ENCODE assay signal across 1 cellular context in the genomic region with DNA sequence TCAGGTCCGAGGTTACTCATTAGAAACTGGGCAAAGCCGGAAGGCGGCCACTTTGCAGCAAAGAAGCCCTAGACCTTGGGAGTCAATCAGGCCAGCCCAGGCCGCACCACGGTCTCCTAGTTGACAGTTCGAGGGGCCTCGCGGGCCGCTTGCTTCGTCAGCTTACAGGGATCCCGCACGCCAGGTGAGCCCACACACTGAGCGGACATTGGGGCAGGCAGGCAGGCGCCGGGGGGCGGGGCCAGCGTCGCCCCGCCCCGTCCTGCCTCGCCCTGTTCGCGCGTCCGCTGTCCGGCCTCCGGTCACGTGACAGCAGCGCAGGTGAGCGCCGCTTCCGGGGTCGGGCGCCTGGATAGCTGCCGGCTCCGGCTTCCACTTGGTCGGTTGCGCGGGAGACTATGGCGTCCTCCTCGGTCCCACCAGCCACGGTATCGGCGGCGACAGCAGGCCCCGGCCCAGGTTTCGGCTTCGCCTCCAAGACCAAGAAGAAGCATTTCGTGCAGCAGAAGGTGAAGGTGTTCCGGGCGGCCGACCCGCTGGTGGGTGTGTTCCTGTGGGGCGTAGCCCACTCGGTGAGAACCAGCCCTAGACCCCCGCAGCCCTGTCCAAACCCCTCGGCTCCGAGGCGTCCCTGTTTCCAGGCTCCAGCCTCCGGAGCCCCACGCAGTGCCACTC.
TF ChIP-seq lines count a peak whose summit lies in the region.

A gene (plus strand): TSS at position 301 of the 675 bp plus-strand sequence. CDS start 98 bp downstream, at position 399.

TF ChIP-seq in K562, 482 proteins besides CTCF, POLR2A, EP300 and RAD21 (continued from another document and continues in another):
- TF ChIP-seq, protein P1, sequence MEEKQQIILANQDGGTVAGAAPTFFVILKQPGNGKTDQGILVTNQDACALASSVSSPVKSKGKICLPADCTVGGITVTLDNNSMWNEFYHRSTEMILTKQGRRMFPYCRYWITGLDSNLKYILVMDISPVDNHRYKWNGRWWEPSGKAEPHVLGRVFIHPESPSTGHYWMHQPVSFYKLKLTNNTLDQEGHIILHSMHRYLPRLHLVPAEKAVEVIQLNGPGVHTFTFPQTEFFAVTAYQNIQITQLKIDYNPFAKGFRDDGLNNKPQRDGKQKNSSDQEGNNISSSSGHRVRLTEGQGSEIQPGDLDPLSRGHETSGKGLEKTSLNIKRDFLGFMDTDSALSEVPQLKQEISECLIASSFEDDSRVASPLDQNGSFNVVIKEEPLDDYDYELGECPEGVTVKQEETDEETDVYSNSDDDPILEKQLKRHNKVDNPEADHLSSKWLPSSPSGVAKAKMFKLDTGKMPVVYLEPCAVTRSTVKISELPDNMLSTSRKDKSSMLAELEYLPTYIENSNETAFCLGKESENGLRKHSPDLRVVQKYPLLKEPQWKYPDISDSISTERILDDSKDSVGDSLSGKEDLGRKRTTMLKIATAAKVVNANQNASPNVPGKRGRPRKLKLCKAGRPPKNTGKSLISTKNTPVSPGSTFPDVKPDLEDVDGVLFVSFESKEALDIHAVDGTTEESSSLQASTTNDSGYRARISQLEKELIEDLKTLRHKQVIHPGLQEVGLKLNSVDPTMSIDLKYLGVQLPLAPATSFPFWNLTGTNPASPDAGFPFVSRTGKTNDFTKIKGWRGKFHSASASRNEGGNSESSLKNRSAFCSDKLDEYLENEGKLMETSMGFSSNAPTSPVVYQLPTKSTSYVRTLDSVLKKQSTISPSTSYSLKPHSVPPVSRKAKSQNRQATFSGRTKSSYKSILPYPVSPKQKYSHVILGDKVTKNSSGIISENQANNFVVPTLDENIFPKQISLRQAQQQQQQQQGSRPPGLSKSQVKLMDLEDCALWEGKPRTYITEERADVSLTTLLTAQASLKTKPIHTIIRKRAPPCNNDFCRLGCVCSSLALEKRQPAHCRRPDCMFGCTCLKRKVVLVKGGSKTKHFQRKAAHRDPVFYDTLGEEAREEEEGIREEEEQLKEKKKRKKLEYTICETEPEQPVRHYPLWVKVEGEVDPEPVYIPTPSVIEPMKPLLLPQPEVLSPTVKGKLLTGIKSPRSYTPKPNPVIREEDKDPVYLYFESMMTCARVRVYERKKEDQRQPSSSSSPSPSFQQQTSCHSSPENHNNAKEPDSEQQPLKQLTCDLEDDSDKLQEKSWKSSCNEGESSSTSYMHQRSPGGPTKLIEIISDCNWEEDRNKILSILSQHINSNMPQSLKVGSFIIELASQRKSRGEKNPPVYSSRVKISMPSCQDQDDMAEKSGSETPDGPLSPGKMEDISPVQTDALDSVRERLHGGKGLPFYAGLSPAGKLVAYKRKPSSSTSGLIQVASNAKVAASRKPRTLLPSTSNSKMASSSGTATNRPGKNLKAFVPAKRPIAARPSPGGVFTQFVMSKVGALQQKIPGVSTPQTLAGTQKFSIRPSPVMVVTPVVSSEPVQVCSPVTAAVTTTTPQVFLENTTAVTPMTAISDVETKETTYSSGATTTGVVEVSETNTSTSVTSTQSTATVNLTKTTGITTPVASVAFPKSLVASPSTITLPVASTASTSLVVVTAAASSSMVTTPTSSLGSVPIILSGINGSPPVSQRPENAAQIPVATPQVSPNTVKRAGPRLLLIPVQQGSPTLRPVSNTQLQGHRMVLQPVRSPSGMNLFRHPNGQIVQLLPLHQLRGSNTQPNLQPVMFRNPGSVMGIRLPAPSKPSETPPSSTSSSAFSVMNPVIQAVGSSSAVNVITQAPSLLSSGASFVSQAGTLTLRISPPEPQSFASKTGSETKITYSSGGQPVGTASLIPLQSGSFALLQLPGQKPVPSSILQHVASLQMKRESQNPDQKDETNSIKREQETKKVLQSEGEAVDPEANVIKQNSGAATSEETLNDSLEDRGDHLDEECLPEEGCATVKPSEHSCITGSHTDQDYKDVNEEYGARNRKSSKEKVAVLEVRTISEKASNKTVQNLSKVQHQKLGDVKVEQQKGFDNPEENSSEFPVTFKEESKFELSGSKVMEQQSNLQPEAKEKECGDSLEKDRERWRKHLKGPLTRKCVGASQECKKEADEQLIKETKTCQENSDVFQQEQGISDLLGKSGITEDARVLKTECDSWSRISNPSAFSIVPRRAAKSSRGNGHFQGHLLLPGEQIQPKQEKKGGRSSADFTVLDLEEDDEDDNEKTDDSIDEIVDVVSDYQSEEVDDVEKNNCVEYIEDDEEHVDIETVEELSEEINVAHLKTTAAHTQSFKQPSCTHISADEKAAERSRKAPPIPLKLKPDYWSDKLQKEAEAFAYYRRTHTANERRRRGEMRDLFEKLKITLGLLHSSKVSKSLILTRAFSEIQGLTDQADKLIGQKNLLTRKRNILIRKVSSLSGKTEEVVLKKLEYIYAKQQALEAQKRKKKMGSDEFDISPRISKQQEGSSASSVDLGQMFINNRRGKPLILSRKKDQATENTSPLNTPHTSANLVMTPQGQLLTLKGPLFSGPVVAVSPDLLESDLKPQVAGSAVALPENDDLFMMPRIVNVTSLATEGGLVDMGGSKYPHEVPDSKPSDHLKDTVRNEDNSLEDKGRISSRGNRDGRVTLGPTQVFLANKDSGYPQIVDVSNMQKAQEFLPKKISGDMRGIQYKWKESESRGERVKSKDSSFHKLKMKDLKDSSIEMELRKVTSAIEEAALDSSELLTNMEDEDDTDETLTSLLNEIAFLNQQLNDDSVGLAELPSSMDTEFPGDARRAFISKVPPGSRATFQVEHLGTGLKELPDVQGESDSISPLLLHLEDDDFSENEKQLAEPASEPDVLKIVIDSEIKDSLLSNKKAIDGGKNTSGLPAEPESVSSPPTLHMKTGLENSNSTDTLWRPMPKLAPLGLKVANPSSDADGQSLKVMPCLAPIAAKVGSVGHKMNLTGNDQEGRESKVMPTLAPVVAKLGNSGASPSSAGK (IDR thresholded peaks at IDR 0.05), result peak; percentile 73
- no peak for TF ChIP-seq ETV6 (IDR thresholded peaks at IDR 0.05; ENCODE audit: borderline replicate concordance in 1 of 2, low read depth in 2 of 2, low read length in 1 of 2)
- TF ChIP-seq ETV6 (CRISPR knock-in tag; IDR thresholded peaks at IDR 0.05; ENCODE audit: borderline replicate concordance), result no peak
- TF ChIP-seq, protein P2, sequence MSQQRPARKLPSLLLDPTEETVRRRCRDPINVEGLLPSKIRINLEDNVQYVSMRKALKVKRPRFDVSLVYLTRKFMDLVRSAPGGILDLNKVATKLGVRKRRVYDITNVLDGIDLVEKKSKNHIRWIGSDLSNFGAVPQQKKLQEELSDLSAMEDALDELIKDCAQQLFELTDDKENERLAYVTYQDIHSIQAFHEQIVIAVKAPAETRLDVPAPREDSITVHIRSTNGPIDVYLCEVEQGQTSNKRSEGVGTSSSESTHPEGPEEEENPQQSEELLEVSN (IDR thresholded peaks at IDR 0.05; ENCODE audit: borderline replicate concordance in 1 of 2, extremely low read depth in 1 of 2, insufficient read depth in 1 of 2, insufficient read length in 1 of 2, low read depth in 1 of 2, low read length in 1 of 2, poor library complexity in 1 of 2, severe bottlenecking in 1 of 2), result peak; percentile 63 to 81
- TF ChIP-seq ZNF766 (CRISPR knock-in tag; conservative IDR thresholded peaks at IDR 0.05), result peak; percentile 44; the same call in 1 of the 2 replicates
- TF ChIP-seq HMGN3 (IDR thresholded peaks at IDR 0.05; ENCODE audit: borderline replicate concordance, extremely low read depth, insufficient read length, low read depth, low read length), result peak; percentile 84
- peak; percentile 96 to 98; a peak in 3 of 4 replicates for TF ChIP-seq SIN3A (IDR thresholded peaks at IDR 0.05; ENCODE audit: borderline replicate concordance in 2 of 2, control insufficient read depth in 1 of 2, low read depth in 2 of 2, low read length in 2 of 2)
- TF ChIP-seq, protein P3, sequence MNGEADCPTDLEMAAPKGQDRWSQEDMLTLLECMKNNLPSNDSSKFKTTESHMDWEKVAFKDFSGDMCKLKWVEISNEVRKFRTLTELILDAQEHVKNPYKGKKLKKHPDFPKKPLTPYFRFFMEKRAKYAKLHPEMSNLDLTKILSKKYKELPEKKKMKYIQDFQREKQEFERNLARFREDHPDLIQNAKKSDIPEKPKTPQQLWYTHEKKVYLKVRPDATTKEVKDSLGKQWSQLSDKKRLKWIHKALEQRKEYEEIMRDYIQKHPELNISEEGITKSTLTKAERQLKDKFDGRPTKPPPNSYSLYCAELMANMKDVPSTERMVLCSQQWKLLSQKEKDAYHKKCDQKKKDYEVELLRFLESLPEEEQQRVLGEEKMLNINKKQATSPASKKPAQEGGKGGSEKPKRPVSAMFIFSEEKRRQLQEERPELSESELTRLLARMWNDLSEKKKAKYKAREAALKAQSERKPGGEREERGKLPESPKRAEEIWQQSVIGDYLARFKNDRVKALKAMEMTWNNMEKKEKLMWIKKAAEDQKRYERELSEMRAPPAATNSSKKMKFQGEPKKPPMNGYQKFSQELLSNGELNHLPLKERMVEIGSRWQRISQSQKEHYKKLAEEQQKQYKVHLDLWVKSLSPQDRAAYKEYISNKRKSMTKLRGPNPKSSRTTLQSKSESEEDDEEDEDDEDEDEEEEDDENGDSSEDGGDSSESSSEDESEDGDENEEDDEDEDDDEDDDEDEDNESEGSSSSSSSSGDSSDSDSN (IDR thresholded peaks at IDR 0.05; ENCODE audit: borderline replicate concordance in 1 of 2, low read depth in 2 of 2, low read length in 2 of 2), result peak in 1 of 2 experiments; percentile 38; a peak in 1 of 4 replicates
- peak; percentile 16 for TF ChIP-seq NEUROD1 (IDR thresholded peaks at IDR 0.05; ENCODE audit: borderline replicate concordance, low read depth, low read length, partially characterized antibody)
- peak; percentile 80 for TF ChIP-seq GABPB1 (CRISPR knock-in tag; IDR thresholded peaks at IDR 0.05)
- TF ChIP-seq CCNT2 (IDR thresholded peaks at IDR 0.05; ENCODE audit: borderline replicate concordance, extremely low read depth, insufficient read length, low read depth, low read length), result peak; percentile 81
- peak; percentile 84 for TF ChIP-seq KDM5B (IDR thresholded peaks at IDR 0.05; ENCODE audit: insufficient replicate concordance, low read depth, low read length)
- no peak for TF ChIP-seq ZNF79 (CRISPR knock-in tag; IDR thresholded peaks at IDR 0.05; ENCODE audit: low read depth)
- TF ChIP-seq SMAD3 (CRISPR knock-in tag; conservative IDR thresholded peaks at IDR 0.05), result 0 out of 2 replicates have a peak, but pooled peaks have one; percentile 51
- TF ChIP-seq, protein P4, sequence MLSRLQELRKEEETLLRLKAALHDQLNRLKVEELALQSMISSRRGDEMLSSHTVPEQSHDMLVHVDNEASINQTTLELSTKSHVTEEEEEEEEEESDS (CRISPR knock-in tag; IDR thresholded peaks at IDR 0.05), result no peak
- TF ChIP-seq, protein P5, sequence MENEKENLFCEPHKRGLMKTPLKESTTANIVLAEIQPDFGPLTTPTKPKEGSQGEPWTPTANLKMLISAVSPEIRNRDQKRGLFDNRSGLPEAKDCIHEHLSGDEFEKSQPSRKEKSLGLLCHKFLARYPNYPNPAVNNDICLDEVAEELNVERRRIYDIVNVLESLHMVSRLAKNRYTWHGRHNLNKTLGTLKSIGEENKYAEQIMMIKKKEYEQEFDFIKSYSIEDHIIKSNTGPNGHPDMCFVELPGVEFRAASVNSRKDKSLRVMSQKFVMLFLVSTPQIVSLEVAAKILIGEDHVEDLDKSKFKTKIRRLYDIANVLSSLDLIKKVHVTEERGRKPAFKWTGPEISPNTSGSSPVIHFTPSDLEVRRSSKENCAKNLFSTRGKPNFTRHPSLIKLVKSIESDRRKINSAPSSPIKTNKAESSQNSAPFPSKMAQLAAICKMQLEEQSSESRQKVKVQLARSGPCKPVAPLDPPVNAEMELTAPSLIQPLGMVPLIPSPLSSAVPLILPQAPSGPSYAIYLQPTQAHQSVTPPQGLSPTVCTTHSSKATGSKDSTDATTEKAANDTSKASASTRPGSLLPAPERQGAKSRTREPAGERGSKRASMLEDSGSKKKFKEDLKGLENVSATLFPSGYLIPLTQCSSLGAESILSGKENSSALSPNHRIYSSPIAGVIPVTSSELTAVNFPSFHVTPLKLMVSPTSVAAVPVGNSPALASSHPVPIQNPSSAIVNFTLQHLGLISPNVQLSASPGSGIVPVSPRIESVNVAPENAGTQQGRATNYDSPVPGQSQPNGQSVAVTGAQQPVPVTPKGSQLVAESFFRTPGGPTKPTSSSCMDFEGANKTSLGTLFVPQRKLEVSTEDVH (IDR thresholded peaks at IDR 0.05; ENCODE audit: low read depth, partially characterized antibody), result peak; percentile 75
- TF ChIP-seq CTBP1 (IDR thresholded peaks at IDR 0.05; ENCODE audit: borderline replicate concordance), result peak; percentile 81
- peak; percentile 62 for TF ChIP-seq ZEB2 (IDR thresholded peaks at IDR 0.05)
- no peak for TF ChIP-seq NFYB (IDR thresholded peaks at IDR 0.05; ENCODE audit: extremely low read depth, insufficient read length)
- TF ChIP-seq ZFPM2 (CRISPR knock-in tag; IDR thresholded peaks at IDR 0.05), result no peak
- TF ChIP-seq NCOR1 (IDR thresholded peaks at IDR 0.05), result no peak
- TF ChIP-seq, protein P6, sequence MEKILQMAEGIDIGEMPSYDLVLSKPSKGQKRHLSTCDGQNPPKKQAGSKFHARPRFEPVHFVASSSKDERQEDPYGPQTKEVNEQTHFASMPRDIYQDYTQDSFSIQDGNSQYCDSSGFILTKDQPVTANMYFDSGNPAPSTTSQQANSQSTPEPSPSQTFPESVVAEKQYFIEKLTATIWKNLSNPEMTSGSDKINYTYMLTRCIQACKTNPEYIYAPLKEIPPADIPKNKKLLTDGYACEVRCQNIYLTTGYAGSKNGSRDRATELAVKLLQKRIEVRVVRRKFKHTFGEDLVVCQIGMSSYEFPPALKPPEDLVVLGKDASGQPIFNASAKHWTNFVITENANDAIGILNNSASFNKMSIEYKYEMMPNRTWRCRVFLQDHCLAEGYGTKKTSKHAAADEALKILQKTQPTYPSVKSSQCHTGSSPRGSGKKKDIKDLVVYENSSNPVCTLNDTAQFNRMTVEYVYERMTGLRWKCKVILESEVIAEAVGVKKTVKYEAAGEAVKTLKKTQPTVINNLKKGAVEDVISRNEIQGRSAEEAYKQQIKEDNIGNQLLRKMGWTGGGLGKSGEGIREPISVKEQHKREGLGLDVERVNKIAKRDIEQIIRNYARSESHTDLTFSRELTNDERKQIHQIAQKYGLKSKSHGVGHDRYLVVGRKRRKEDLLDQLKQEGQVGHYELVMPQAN (IDR thresholded peaks at IDR 0.05; ENCODE audit: borderline replicate concordance), result peak; percentile 96
- TF ChIP-seq PHF20 (IDR thresholded peaks at IDR 0.05; ENCODE audit: partially characterized antibody), result peak; percentile 86
- no peak; the same call in 1 of the 2 replicates for TF ChIP-seq DMBX1 (CRISPR knock-in tag; IDR thresholded peaks at IDR 0.05; ENCODE audit: borderline replicate concordance)
- TF ChIP-seq ETV5 (CRISPR knock-in tag; IDR thresholded peaks at IDR 0.05; ENCODE audit: low read depth), result peak; percentile 84; the same call in 1 of the 2 replicates
- TF ChIP-seq U2AF2 (optimal IDR thresholded peaks at IDR 0.05; ENCODE audit: low read depth, low read length), result no peak
- TF ChIP-seq, protein P7, sequence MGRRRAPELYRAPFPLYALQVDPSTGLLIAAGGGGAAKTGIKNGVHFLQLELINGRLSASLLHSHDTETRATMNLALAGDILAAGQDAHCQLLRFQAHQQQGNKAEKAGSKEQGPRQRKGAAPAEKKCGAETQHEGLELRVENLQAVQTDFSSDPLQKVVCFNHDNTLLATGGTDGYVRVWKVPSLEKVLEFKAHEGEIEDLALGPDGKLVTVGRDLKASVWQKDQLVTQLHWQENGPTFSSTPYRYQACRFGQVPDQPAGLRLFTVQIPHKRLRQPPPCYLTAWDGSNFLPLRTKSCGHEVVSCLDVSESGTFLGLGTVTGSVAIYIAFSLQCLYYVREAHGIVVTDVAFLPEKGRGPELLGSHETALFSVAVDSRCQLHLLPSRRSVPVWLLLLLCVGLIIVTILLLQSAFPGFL (CRISPR knock-in tag; IDR thresholded peaks at IDR 0.05), result no peak
- peak; percentile 48; the same call in 1 of the 2 replicates for TF ChIP-seq LCOR (CRISPR knock-in tag; IDR thresholded peaks at IDR 0.05)
- no peak for TF ChIP-seq CCAR2 (IDR thresholded peaks at IDR 0.05; ENCODE audit: low read depth, low read length)
- TF ChIP-seq TAF1 (IDR thresholded peaks at IDR 0.05; ENCODE audit: control insufficient read depth, extremely low read depth, insufficient read depth, low read length, severe bottlenecking), result peak; percentile 72
